24 cellular contexts compared by ENCODE assay signal in the genomic region with DNA sequence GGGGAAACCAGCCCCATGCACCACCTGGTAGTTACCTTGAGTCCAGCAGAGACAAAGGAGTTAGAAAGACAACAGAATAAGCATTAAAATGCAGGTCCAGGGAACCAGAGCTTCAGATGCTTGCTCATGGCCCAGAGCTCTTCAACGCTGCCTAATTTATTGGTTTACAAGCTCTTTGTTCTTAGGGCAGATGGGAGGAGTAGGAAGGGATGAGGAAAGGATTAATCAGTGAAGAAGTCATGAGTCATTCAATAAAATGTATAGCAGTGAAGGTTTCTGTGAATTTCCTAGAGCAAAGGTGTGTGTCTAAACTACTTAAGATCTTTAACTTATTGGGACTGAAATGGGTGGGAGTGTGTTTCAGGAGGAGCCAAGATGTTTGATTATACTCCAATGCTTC.
"Had no signal": no experiment of that assay in that cellular context is flagged by ENCODE, and none has a peak within 500 bp of the region (broad histone marks: within the 10 kb centered on the region; RNA-seq: fewer than 3 reads in every experiment).

No MANE protein-coding gene starts in this region.

- H3K4me1 Mint-ChIP-seq: central memory CD8-positive, alpha-beta T cell; naive thymus-derived CD4-positive, alpha-beta T cell; neural progenitor cell had no signal

- H3K9me3 Mint-ChIP-seq: central memory CD8-positive, alpha-beta T cell; naive thymus-derived CD4-positive, alpha-beta T cell; neural progenitor cell had no signal

- H3K36me3 ChIP-seq: adrenal gland, colonic mucosa, esophagus squamous epithelium, lower lobe of right lung, neural progenitor cell, sigmoid colon, spleen, upper lobe of left lung had no signal

- H3K9me3 ChIP-seq: adrenal gland, colonic mucosa, esophagus squamous epithelium, lower lobe of right lung, sigmoid colon, spleen, upper lobe of left lung had no signal

- H3K4me3 ChIP-seq: adrenal gland, colonic mucosa, dorsolateral prefrontal cortex, esophagus squamous epithelium, lower lobe of right lung, neural progenitor cell, sigmoid colon, spleen, upper lobe of left lung had no signal

- H3K27ac ChIP-seq: adrenal gland, colonic mucosa, dorsolateral prefrontal cortex, lower lobe of right lung, neural progenitor cell, sigmoid colon, spleen, upper lobe of left lung had no signal

- ATAC-seq: activated CD8-positive, alpha-beta T cell treated with anti-CD3 and anti-CD28 coated beads, Interleukin-2, amount 10 ng/mL, durations not matched to agents 7 days and 5 days; effector memory CD8-positive, alpha-beta T cell; left lobe of liver; lower lobe of right lung; naive thymus-derived CD4-positive, alpha-beta T cell; stimulated activated naive CD8-positive, alpha-beta T cell treated with anti-CD3 and anti-CD28 coated beads, Interleukin-15, Interleukin-2, amounts not matched to agents 100 U/mL and 50 U/mL, for 24 hours had no signal

- H3K27me3 ChIP-seq: adrenal gland, colonic mucosa, dorsolateral prefrontal cortex, esophagus squamous epithelium, neural progenitor cell, sigmoid colon, spleen, upper lobe of left lung had no signal

- H3K27me3 Mint-ChIP-seq: activated naive CD8-positive, alpha-beta T cell; central memory CD8-positive, alpha-beta T cell; effector memory CD8-positive, alpha-beta T cell; naive thymus-derived CD4-positive, alpha-beta T cell had no signal

- H3K27ac Mint-ChIP-seq: activated CD8-positive, alpha-beta T cell treated with anti-CD3 and anti-CD28 coated beads, Interleukin-2, amount 10 ng/mL, durations not matched to agents 7 days and 5 days; activated naive CD8-positive, alpha-beta T cell; effector memory CD8-positive, alpha-beta T cell; naive thymus-derived CD4-positive, alpha-beta T cell; neural progenitor cell had no signal

- H3K36me3 Mint-ChIP-seq: activated naive CD8-positive, alpha-beta T cell; naive thymus-derived CD4-positive, alpha-beta T cell; neural progenitor cell had no signal

- H3K4me3 Mint-ChIP-seq: activated CD8-positive, alpha-beta T cell treated with anti-CD3 and anti-CD28 coated beads, Interleukin-2, amount 10 ng/mL, durations not matched to agents 7 days and 5 days; activated naive CD8-positive, alpha-beta T cell; central memory CD8-positive, alpha-beta T cell; effector memory CD8-positive, alpha-beta T cell; naive thymus-derived CD4-positive, alpha-beta T cell; neural progenitor cell had no signal

- DNase-seq: activated CD4-positive, alpha-beta T cell treated with anti-CD3 and anti-CD28 coated beads for 1 hour; activated CD4-positive, alpha-beta T cell treated with anti-CD3 and anti-CD28 coated beads, Interleukin-2, amount 50 U/mL, for 1 hour; activated CD8-positive, alpha-beta T cell treated with anti-CD3 and anti-CD28 coated beads, Interleukin-2, amount 10 ng/mL, durations not matched to agents 7 days and 5 days; activated gamma-delta T cell treated with Interleukin-2 at 50 U/mL for 16 hours; activated T-cell treated with anti-CD3 and anti-CD28 coated beads, Interleukin-2, amount 50 U/mL, for 1 hour; adrenal gland; colonic mucosa; dorsolateral prefrontal cortex; effector memory CD8-positive, alpha-beta T cell; esophagus squamous epithelium; lower lobe of right lung; naive thymus-derived CD4-positive, alpha-beta T cell; posterior cingulate gyrus; retina; sigmoid colon; spleen; stimulated activated CD4-positive, alpha-beta T cell treated with anti-CD3 and anti-CD28 coated beads, Interleukin-4, amount 100 ng/mL, for 4 hours; stimulated activated naive CD8-positive, alpha-beta T cell treated with anti-CD3 and anti-CD28 coated beads, Interleukin-15, Interleukin-2, amounts not matched to agents 100 U/mL and 50 U/mL, for 24 hours; T-helper 9 cell; upper lobe of left lung had no signal

- H3K4me1 ChIP-seq: adrenal gland, colonic mucosa, lower lobe of right lung, neural progenitor cell, sigmoid colon, spleen, upper lobe of left lung had no signal
